ENCODE assay signal across 9 cellular contexts in the genomic region with DNA sequence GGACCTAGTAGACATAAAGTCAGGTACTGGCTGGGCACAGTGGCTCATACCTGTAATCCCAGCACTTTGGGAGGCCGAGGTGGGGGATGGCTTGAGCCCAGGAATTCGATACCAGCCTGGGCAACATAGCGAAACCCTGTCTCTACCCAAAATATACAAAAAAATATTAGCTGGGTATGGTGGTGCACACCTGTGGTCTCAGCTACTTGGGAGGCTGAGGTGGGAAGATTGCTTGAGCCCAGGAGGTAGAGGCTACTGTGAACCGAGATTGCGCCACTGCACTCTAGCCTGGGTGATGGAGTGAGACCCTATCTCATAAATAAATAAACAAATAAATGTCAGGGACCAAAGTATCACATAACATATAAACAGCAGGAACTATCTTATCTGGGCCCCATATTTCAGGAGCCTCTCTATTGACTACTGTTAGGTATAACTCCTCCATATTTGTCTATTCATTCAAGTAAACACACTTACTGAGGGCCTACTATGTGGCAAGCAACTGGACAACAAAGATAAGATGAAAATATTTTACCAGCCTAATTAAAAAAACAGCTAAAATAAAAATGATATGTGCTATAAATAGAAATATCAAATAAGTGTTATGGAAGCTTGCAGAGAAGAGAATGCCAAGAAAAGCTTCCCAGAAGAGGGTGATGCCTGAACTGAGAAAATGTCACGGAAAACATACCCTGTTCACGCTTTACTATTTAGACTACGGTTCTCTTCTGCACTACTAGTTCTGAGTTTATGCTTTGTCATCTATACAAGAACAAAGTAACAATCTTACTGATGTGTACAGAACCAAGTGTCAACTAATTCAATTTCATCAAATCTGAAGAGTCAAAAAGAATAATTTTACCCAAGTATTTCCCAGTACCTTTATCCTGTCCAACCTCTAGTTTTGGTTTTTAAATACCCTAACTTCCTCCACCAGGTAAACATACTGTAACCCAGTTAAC. TPM values are rescaled to one million over a fixed set of nuclear protein-coding genes. Genes with fewer than 3 reads are reported as not detected.
DNase-seq lines count a peak whose midpoint lies in the region; ATAC-seq and TF ChIP-seq lines count a peak whose summit lies in the region.
"Had no signal": no experiment of that assay in that cellular context is flagged by ENCODE, and none has a peak within 500 bp of the region (broad histone marks: within the 10 kb centered on the region; RNA-seq: fewer than 3 reads in every experiment).

No MANE protein-coding gene starts in this region.

- no peaks in the 10 kb centered on the region for H3K36me3 Mint-ChIP-seq in T-helper 17 cell (ENCODE audit: low read depth)

- H3K9ac ChIP-seq in GM23248, result peak overlapping the region; percentile 99
- no peak overlapping the region for H3K9ac ChIP-seq in rectal smooth muscle tissue (ENCODE audit: low read length)

- H3K27me3 Mint-ChIP-seq in T-helper 17 cell, result no peaks in the 10 kb centered on the region

- intact Hi-C loops in body of pancreas (cut with DNase I), result no loop called here

- TF ChIP-seq CTCF in fibroblast of pulmonary artery (IDR thresholded peaks at IDR 0.05; ENCODE audit: low read length, missing control alignments), result no peak
- TF ChIP-seq CTCF in GM10248 (IDR thresholded peaks at IDR 0.05; ENCODE audit: control extremely low read depth, extremely low read depth, low read depth, missing control alignments), result no peak
- TF ChIP-seq CTCF in body of pancreas (IDR thresholded peaks at IDR 0.05), result no peak

- POLR2A ChIA-PET in GM10248 (lab: Yijun Ruan, JAX), result no interaction called here

- peaks cover 27% of the 10 kb centered on the region for H3K4me1 Mint-ChIP-seq in T-helper 17 cell

- no peaks in the 10 kb centered on the region for H3K9me3 ChIP-seq in GM23248 (ENCODE audit: low read depth)
- no peaks in the 10 kb centered on the region for H3K9me3 ChIP-seq in T-helper 17 cell (ENCODE audit: control insufficient read depth, low read length, poor library complexity, severe bottlenecking)
- no peaks in the 10 kb centered on the region for H3K9me3 ChIP-seq in body of pancreas

- H3K27ac ChIP-seq in GM23248 (peak overlapping the region; percentile 87), rectal smooth muscle tissue (ENCODE audit: low read depth, low read length) (no peak overlapping the region), body of pancreas (peak overlapping the region in 2 of 4 donors; percentile 91 to 98)

- H3K27me3 ChIP-seq in GM23248 (replicated peaks; ENCODE audit: insufficient read depth) (no peaks in the 10 kb centered on the region), rectal smooth muscle tissue (ENCODE audit: control insufficient read depth, insufficient read depth, low read length) (no peaks in the 10 kb centered on the region), body of pancreas (no peaks in the 10 kb centered on the region)

- no peak for TF ChIP-seq POLR2A in body of pancreas (IDR thresholded peaks at IDR 0.05)

- no peak for ATAC-seq in T-helper 17 cell
- no peak for ATAC-seq in GM18498 (IDR thresholded peaks at IDR 0.05; ENCODE audit: unreplicated experiment)
- ATAC-seq in body of pancreas, result no peak

- in situ Hi-C loops in GM23248 (cut with MboI), result no loop called here

- H3K4me2 ChIP-seq in GM23248 (ENCODE audit: unreplicated experiment), result peak overlapping the region; percentile 96

- CTCF ChIA-PET in GM10248 (lab: Yijun Ruan, JAX), result interaction anchor here (0.6 to 2.1 kb wide), 4 partner anchors 10 to 277 kb away, joined by 3 to 13 read pairs (median 8); partner anchors contain the start of gene PGAP2

- H2AFZ ChIP-seq in GM23248, result no peak overlapping the region

- H3K36me3 ChIP-seq in GM23248 (ENCODE audit: low read depth) (peaks cover 18% of the 10 kb centered on the region), rectal smooth muscle tissue (ENCODE audit: control insufficient read depth, insufficient read depth, low read length) (peaks cover 2% of the 10 kb centered on the region), body of pancreas (replicated peaks in 1 of 2; ENCODE audit: insufficient read depth in 1 of 2, low read depth in 2 of 2) (peaks cover 5% of the 10 kb centered on the region in 2 donors)

- H3K4me1 ChIP-seq in GM23248 (ENCODE audit: insufficient read depth), result peaks cover 16% of the 10 kb centered on the region
- peaks cover 11% of the 10 kb centered on the region for H3K4me1 ChIP-seq in rectal smooth muscle tissue (ENCODE audit: control insufficient read depth, insufficient read depth, low read length)
- peaks cover 33% of the 10 kb centered on the region for H3K4me1 ChIP-seq in body of pancreas

- peak overlapping the region; percentile 95 for H3K4me3 Mint-ChIP-seq in T-helper 17 cell

- H3F3A ChIP-seq in GM23248 (ENCODE audit: insufficient read depth), result 0 out of 2 replicates have a peak, but pooled peaks cover under 1% of the 10 kb centered on the region

- peaks cover 69% of the 10 kb centered on the region for H3K79me2 ChIP-seq in GM23248 (ENCODE audit: insufficient read depth)

- H3K27ac Mint-ChIP-seq in T-helper 17 cell, result peak overlapping the region; percentile 99

- peak overlapping the region; percentile 98 for H3K4me3 ChIP-seq in GM23248
- H3K4me3 ChIP-seq in fibroblast of pulmonary artery (replicated peaks; ENCODE audit: low read depth, low read length), result peak overlapping the region; percentile 82
- H3K4me3 ChIP-seq in rectal smooth muscle tissue (ENCODE audit: low read length), result peak overlapping the region; percentile 74
- H3K4me3 ChIP-seq in body of pancreas, result no peak overlapping the region

- peaks cover 4% of the 10 kb centered on the region; the same call in 1 of the 2 replicates for H4K20me1 ChIP-seq in GM23248 (ENCODE audit: insufficient read depth)

- 72 to 78% methylated on average over 8 of the region's 8 CpGs for WGBS in GM23248 (ENCODE audit: low coverage in 1 of 2, low lambda C conversion rate in 2 of 2, missing lambda C conversion rate in 2 of 2), 2 experiments
- 79 to 80% methylated on average over 8 of the region's 8 CpGs for WGBS in body of pancreas, 2 donors

- no peaks in the 10 kb centered on the region for H3K9me2 ChIP-seq in GM23248 (ENCODE audit: insufficient read depth)

- DNase-seq in GM23248, result peak; percentile 22
- DNase-seq in T-helper 17 cell, result no peak
- DNase-seq in fibroblast of pulmonary artery (ENCODE audit: low read depth), result no peak
- DNase-seq in GM10248 (ENCODE audit: extremely low spot score), result no peak
- no peak for DNase-seq in body of pancreas
- no peak for DNase-seq in SHP77 (lab: John Stamatoyannopoulos, UW)
- DNase-seq: NCI-H1436 had no signal

RNA-seq across cellular contexts. Expression of gene NUP98, which starts 1.9 kb away (rescaled TPM):
- total RNA-seq in GM23248 (2014; rRNA removed; shearing (Covaris generic)), result 79.3 and 142 TPM in 2 replicates
- polyA plus RNA-seq in GM23248 (2016; fragmentation: Nextera tagmentation; extraction: Ambion mirVana), result 25.6 and 30.5 TPM in 2 replicates
- 100 to 1,000 TPM; 120 to 128 TPM for total RNA-seq in T-helper 17 cell
- total RNA-seq in body of pancreas, result 10 to 100 TPM; 37.9 to 62.0 TPM

RNA-seq across cellular contexts. Expression of gene PGAP2, which starts 12.9 kb away (rescaled TPM):
- 10.1 and 19.0 TPM in 2 replicates for total RNA-seq in GM23248 (2014; rRNA removed; shearing (Covaris generic))
- 14.7 and 17.8 TPM in 2 replicates for polyA plus RNA-seq in GM23248 (2016; fragmentation: Nextera tagmentation; extraction: Ambion mirVana)
- 10 to 100 TPM; 17.8 to 19.3 TPM for total RNA-seq in T-helper 17 cell
- 10 to 100 TPM; 21.5 to 24.1 TPM for total RNA-seq in body of pancreas

RNA-seq across cellular contexts. Expression of gene RHOG, which starts 45.3 kb away (rescaled TPM):
- 42.0 and 45.5 TPM in 2 replicates for total RNA-seq in GM23248 (2014; rRNA removed; shearing (Covaris generic))
- polyA plus RNA-seq in GM23248 (2016; fragmentation: Nextera tagmentation; extraction: Ambion mirVana), result 59.5 and 61.4 TPM in 2 replicates
- total RNA-seq in T-helper 17 cell (100 to 1,000 TPM; 114 to 123 TPM), body of pancreas (10 to 100 TPM; 10.9 to 15.8 TPM)

Comparison
In these comparisons a context has a peak if more than half of its experiments do, and no peak if none do; other contexts are left out.
1. H3K4me3 ChIP-seq: peak in GM23248 (single experiment), fibroblast of pulmonary artery (single experiment) and rectal smooth muscle tissue (single experiment); none in body of pancreas (0 of 2).